ENCODE assay signal across 7 cellular contexts in genomic region chr16:30875881-30876791, GRCh38. TPM values are rescaled to one million over a fixed set of nuclear protein-coding genes. Genes with fewer than 3 reads are reported as not detected.
A peak's percentile ranks its signal among the peaks of the same experiment; 100 is the strongest.
DNase-seq lines count a peak whose midpoint lies in the region; ATAC-seq and TF ChIP-seq lines count a peak whose summit lies in the region.

No MANE protein-coding gene starts in this region.

- DNase-seq in EL (peak; percentile 31), HFF-Myc (ENCODE audit: extremely low read depth, low read depth) (no peak), SIG-M5 (lab: John Stamatoyannopoulos, UW) (peak; percentile 37), cerebellar cortex (ENCODE audit: low spot score) (peak; percentile 19), SW480 (ENCODE audit: low spot score) (no peak), omental fat pad (ENCODE audit: low spot score) (no peak)

- ATAC-seq in omental fat pad (ENCODE audit: low FRiP score) = no peak

- no peaks in the 10 kb centered on the region for H3K9me3 ChIP-seq in mononuclear cell (ENCODE audit: low read depth, low read length)

- peak overlapping the region; percentile 75 for H3K4me3 ChIP-seq in HFF-Myc (replicated peaks; ENCODE audit: low read depth, low read length)
- H3K4me3 ChIP-seq in mononuclear cell (ENCODE audit: low read length) = peak overlapping the region; percentile 97

- TF ChIP-seq CTCF in HFF-Myc (IDR thresholded peaks at IDR 0.05; ENCODE audit: low read depth, low read length, missing control alignments) (no peak), omental fat pad (IDR thresholded peaks at IDR 0.05) (no peak)

- H3K4me1 ChIP-seq in mononuclear cell (ENCODE audit: insufficient read depth, low read length) = peaks cover 27% of the 10 kb centered on the region

- no peaks in the 10 kb centered on the region for H3K27me3 ChIP-seq in mononuclear cell (ENCODE audit: insufficient read depth, low read length)

RNA-seq across cellular contexts. Expression of gene BCL7C, which starts 17.7 kb away (rescaled TPM):
- 17.0 TPM for total RNA-seq in mononuclear cell
- total RNA-seq in omental fat pad = 10 to 100 TPM; 17.4 to 37.0 (median 22.2) TPM

RNA-seq across cellular contexts. Expression of gene CTF1, which starts 20.3 kb away (rescaled TPM):
- total RNA-seq in mononuclear cell (0.21 TPM), omental fat pad (1 to 10 TPM; 1.7 to 3.5 (median 2.3) TPM)

RNA-seq across cellular contexts. Expression of gene FBXL19, which starts 47.2 kb away (rescaled TPM):
- total RNA-seq in mononuclear cell = 5.4 TPM
- total RNA-seq in omental fat pad = 1 to 10 TPM; 4.7 to 9.1 (median 6.9) TPM

Comparison
In these comparisons a context has a peak if more than half of its experiments do, and no peak if none do; other contexts are left out.
1. DNase-seq: peak in EL (single experiment), SIG-M5 (single experiment) and cerebellar cortex (single experiment); none in HFF-Myc (single experiment), SW480 (single experiment) and omental fat pad (single experiment).